In genomic region chr1:203351037-203351625, GRCh38 we compare ENCODE assay signal across 7 cellular contexts. TPM values are rescaled to one million over a fixed set of nuclear protein-coding genes. Genes with fewer than 3 reads are reported as not detected.
DNase-seq lines count a peak whose midpoint lies in the region; ATAC-seq lines count a peak whose summit lies in the region.

Gene FMOD (minus strand): TSS chr1:203351122. CDS start chr1:203348270, 2,852 bp downstream.

- H3K4me3 ChIP-seq in H7 (ENCODE audit: insufficient read depth, low read depth, low read length) (no peak within 1 kb of the TSS), stomach smooth muscle (ENCODE audit: low read length in 2 of 2) (peak within 1 kb of the TSS; percentile 41 to 70)

- H3K36me3 Mint-ChIP-seq in activated CD8-positive, alpha-beta T cell treated with anti-CD3 and anti-CD28 coated beads, Interleukin-2, amount 10 ng/mL, durations not matched to agents 7 days and 5 days (ENCODE audit: low read depth): no peaks in the 10 kb centered on the region

- H3K4me1 ChIP-seq in stomach smooth muscle (ENCODE audit: control insufficient read depth, insufficient read depth, low read length): peaks cover 49% of the 10 kb centered on the region

- no peak within 1 kb of the TSS for H3K4me3 Mint-ChIP-seq in activated CD8-positive, alpha-beta T cell treated with anti-CD3 and anti-CD28 coated beads, Interleukin-2, amount 10 ng/mL, durations not matched to agents 7 days and 5 days

- ATAC-seq in activated CD8-positive, alpha-beta T cell treated with anti-CD3 and anti-CD28 coated beads, Interleukin-2, amount 10 ng/mL, durations not matched to agents 7 days and 5 days: peak; percentile 56
- ATAC-seq in GM19351 (IDR thresholded peaks at IDR 0.05; ENCODE audit: unreplicated experiment): no peak

- DNase-seq in H7 (peak; percentile 81), iris pigment epithelial cell (ENCODE audit: low read depth) (peak; percentile 66), DMS114 treated with DMSO at 0.1 percent for 48 hours (lab: John Stamatoyannopoulos, UW; ENCODE audit: unreplicated experiment) (no peak), A172 (ENCODE audit: low spot score) (no peak)
- no peak for DNase-seq in activated CD8-positive, alpha-beta T cell treated with anti-CD3 and anti-CD28 coated beads, Interleukin-2, amount 10 ng/mL, durations not matched to agents 7 days and 5 days

- H3K9me3 ChIP-seq in stomach smooth muscle (ENCODE audit: control insufficient read depth in 2 of 2, low read length in 2 of 2): no peaks in the 10 kb centered on the region

- H3K27ac ChIP-seq in stomach smooth muscle (ENCODE audit: low read length): peak within 1 kb of the TSS; percentile 79

- peaks cover 6% of the 10 kb centered on the region for H3K4me1 Mint-ChIP-seq in activated CD8-positive, alpha-beta T cell treated with anti-CD3 and anti-CD28 coated beads, Interleukin-2, amount 10 ng/mL, durations not matched to agents 7 days and 5 days (ENCODE audit: low read depth)

- H3K27me3 ChIP-seq in H7 (ENCODE audit: control insufficient read depth, insufficient read depth, low read length) (peaks cover 3% of the 10 kb centered on the region; the same call in 1 of the 2 replicates), stomach smooth muscle (ENCODE audit: control insufficient read depth in 1 of 2, insufficient read depth in 2 of 2, low read length in 2 of 2) (no peaks in the 10 kb centered on the region)

- peaks cover 28% of the 10 kb centered on the region for H3K27me3 Mint-ChIP-seq in activated CD8-positive, alpha-beta T cell treated with anti-CD3 and anti-CD28 coated beads, Interleukin-2, amount 10 ng/mL, durations not matched to agents 7 days and 5 days (ENCODE audit: low read depth)

- H3K27ac Mint-ChIP-seq in activated CD8-positive, alpha-beta T cell treated with anti-CD3 and anti-CD28 coated beads, Interleukin-2, amount 10 ng/mL, durations not matched to agents 7 days and 5 days: no peak within 1 kb of the TSS

- no peaks in the 10 kb centered on the region for H3K9me3 Mint-ChIP-seq in activated CD8-positive, alpha-beta T cell treated with anti-CD3 and anti-CD28 coated beads, Interleukin-2, amount 10 ng/mL, durations not matched to agents 7 days and 5 days (ENCODE audit: insufficient read depth)

- CTCF ChIA-PET in activated CD8-positive, alpha-beta T cell treated with anti-CD3 and anti-CD28 coated beads, Interleukin-2, amount 10 ng/mL, durations not matched to agents 7 days and 5 days (lab: Charles Lee): interaction anchor here (1.0 to 31.1 kb wide), 3 partner anchors 8 to 83 kb away, joined by 3 to 841 read pairs (median 12); no protein-coding TSS in a partner anchor

- peak within 1 kb of the TSS; percentile 29 to 42 for H3K9ac ChIP-seq in stomach smooth muscle (ENCODE audit: low read length in 2 of 2)

- POLR2A ChIA-PET in activated CD8-positive, alpha-beta T cell treated with anti-CD3 and anti-CD28 coated beads, Interleukin-2, amount 10 ng/mL, durations not matched to agents 7 days and 5 days (lab: Charles Lee): no interaction called here

- H3K36me3 ChIP-seq in H7 (replicated peaks; ENCODE audit: control insufficient read depth, insufficient read depth, low read length) (no peaks in the 10 kb centered on the region), stomach smooth muscle (ENCODE audit: control insufficient read depth in 2 of 2, insufficient read depth in 2 of 2, low read length in 2 of 2) (peaks cover 0 to 9% of the 10 kb centered on the region in 2 donors)

RNA-seq across cellular contexts. Expression of gene FMOD, which starts in this region (rescaled TPM):
- not detected in 2 replicates for total RNA-seq in H7 (2014; rRNA removed; shearing (Covaris generic))
- not detected for total RNA-seq in activated CD8-positive, alpha-beta T cell treated with anti-CD3 and anti-CD28 coated beads, Interleukin-2, amount 10 ng/mL, durations not matched to agents 7 days and 5 days
- total RNA-seq in A172 (2014; rRNA removed; shearing (Covaris generic)): not detected in 2 replicates

Comparison
In these comparisons a context has a peak if more than half of its experiments do, and no peak if none do; other contexts are left out.
1. Peak in DNase-seq in H7; RNA of the gene not detected or under 1 TPM.
2. Peak in ATAC-seq in activated CD8-positive, alpha-beta T cell treated with anti-CD3 and anti-CD28 coated beads, Interleukin-2, amount 10 ng/mL, durations not matched to agents 7 days and 5 days; RNA of the gene not detected or under 1 TPM.